In genomic region chr17:17042851-17043667, GRCh38 we compare ENCODE assay signal across 8 cellular contexts. TPM values are rescaled to one million over a fixed set of nuclear protein-coding genes. Genes with fewer than 3 reads are reported as not detected.
A peak's percentile ranks its signal among the peaks of the same experiment; 100 is the strongest.
DNase-seq lines count a peak whose midpoint lies in the region; ATAC-seq, FAIRE-seq and TF ChIP-seq lines count a peak whose summit lies in the region.

No MANE protein-coding gene starts in this region.

- DNase-seq in AG04449 (ENCODE audit: low read depth, low spot score) (no peak), activated B cell treated with CpG ODN at 0.5 μM for 24 hours (no peak), endothelial cell of umbilical vein (ENCODE audit: low read depth, low spot score) (peak; percentile 64), COLO829 (ENCODE audit: low spot score) (no peak), NCI-H2081 treated with DMSO at 0.1 percent for 48 hours (lab: John Stamatoyannopoulos, UW) (no peak)

- H3K9me3 Mint-ChIP-seq in activated B cell treated with CpG ODN at 0.5 μM for 24 hours, result peaks cover 2% of the 10 kb centered on the region
- peaks cover 2% of the 10 kb centered on the region for H3K9me3 Mint-ChIP-seq in nephron

- peak overlapping the region; percentile 65 for H3K4me3 ChIP-seq in AG04449 (ENCODE audit: low read depth, low read length)
- peak overlapping the region; percentile 80 for H3K4me3 ChIP-seq in HEK293 (ENCODE audit: low read depth, low read length)
- peak overlapping the region; percentile 68 to 85 (median 81) for H3K4me3 ChIP-seq in endothelial cell of umbilical vein (replicated peaks in 1 of 3; ENCODE audit: insufficient read depth in 1 of 3, low read depth in 1 of 3, low read length in 3 of 3)

- H3K4me1 Mint-ChIP-seq in activated B cell treated with CpG ODN at 0.5 μM for 24 hours (peaks cover 58% of the 10 kb centered on the region), nephron (peaks cover 69% of the 10 kb centered on the region)

- H3K36me3 Mint-ChIP-seq in activated B cell treated with CpG ODN at 0.5 μM for 24 hours (ENCODE audit: low read depth) (peaks cover 4% of the 10 kb centered on the region), nephron (ENCODE audit: low read depth) (peaks cover 23% of the 10 kb centered on the region)

- H3K4me3 Mint-ChIP-seq in activated B cell treated with CpG ODN at 0.5 μM for 24 hours (peak overlapping the region; percentile 94), nephron (peak overlapping the region; percentile 96 to 99 (median 98))

- FAIRE-seq in endothelial cell of umbilical vein (lab: Jason Lieb, UNC), result peak; percentile 95

- TSS peak; percentile 21 for BruUV-seq in endothelial cell of umbilical vein (replicated peaks; lab: Mats Ljungman, UMichigan)

- POLR2A ChIA-PET in AG04449 (lab: Yijun Ruan, JAX), result interaction anchor here (0.6 to 1.1 kb wide), 2 partner anchors 55 to 166 kb away, joined by 3 to 4 read pairs; no protein-coding TSS in a partner anchor
- POLR2A ChIA-PET in HEK293 (lab: Yijun Ruan, JAX), result interaction anchor here (1.3 to 2.3 kb wide), 2 partner anchors 8 to 15 kb away, joined by 3 to 10 read pairs; no protein-coding TSS in a partner anchor
- POLR2A ChIA-PET in activated B cell treated with CpG ODN at 0.5 μM for 24 hours (lab: Charles Lee), result interaction anchor here (0.6 kb wide), 1 partner anchor 66 kb away, joined by 3 read pairs; no protein-coding TSS in a partner anchor
- POLR2A ChIA-PET in endothelial cell of umbilical vein (lab: Charles Lee), result no interaction called here

- CTCF ChIA-PET in AG04449 (lab: Yijun Ruan, JAX), result interaction anchor here (0.7 kb wide), 1 partner anchor 8 kb away, joined by 3 read pairs; no protein-coding TSS in a partner anchor
- CTCF ChIA-PET in HEK293 (lab: Yijun Ruan, JAX), result interaction anchor here (1.0 kb wide), 1 partner anchor 15 kb away, joined by 4 read pairs; no protein-coding TSS in a partner anchor
- CTCF ChIA-PET in activated B cell treated with CpG ODN at 0.5 μM for 24 hours (lab: Charles Lee), result no interaction called here
- CTCF ChIA-PET in endothelial cell of umbilical vein (lab: Charles Lee), result interaction anchor here (0.6 to 1.7 kb wide), 5 partner anchors 10 to 832 kb away, joined by 3 to 6 read pairs (median 3); no protein-coding TSS in a partner anchor

- peaks cover 2% of the 10 kb centered on the region for H4K20me1 ChIP-seq in endothelial cell of umbilical vein (replicated peaks; ENCODE audit: control insufficient read depth, extremely low read depth, insufficient read depth, low read length)

- intact Hi-C loops in activated B cell treated with CpG ODN at 0.5 μM for 24 hours (cut with micrococcal nuclease) (loop anchor here (2.0 to 5.0 kb wide), 2 partner anchors 238 to 779 kb away; partner anchors contain the start of gene COPS3), endothelial cell of umbilical vein (cut with micrococcal nuclease) (loop anchor here (1.0 to 2.0 kb wide), 2 partner anchors 11 to 32 kb away; no protein-coding TSS in a partner anchor)

- H3K27me3 ChIP-seq in endothelial cell of umbilical vein (ENCODE audit: control insufficient read depth in 2 of 2, insufficient read depth in 2 of 2, low read length in 2 of 2), result no peaks in the 10 kb centered on the region

- TF ChIP-seq CTCF in AG04449 (IDR thresholded peaks at IDR 0.05; ENCODE audit: insufficient read depth, low read length, missing control alignments) (no peak), HEK293 (tag by site-specific recombination; IDR thresholded peaks at IDR 0.05) (no peak), activated B cell treated with CpG ODN at 0.5 μM for 24 hours (IDR thresholded peaks at IDR 0.05) (no peak), endothelial cell of umbilical vein (IDR thresholded peaks at IDR 0.05; ENCODE audit: extremely low read depth in 1 of 2, insufficient read depth in 1 of 2, low read depth in 1 of 2, low read length in 2 of 2) (no peak), nephron (IDR thresholded peaks at IDR 0.05; ENCODE audit: unreplicated experiment in 3 of 3) (no peak)

- H3K4me1 ChIP-seq in HEK293 (ENCODE audit: control insufficient read depth, insufficient read depth, low read length), result peaks cover 19% of the 10 kb centered on the region
- peaks cover 28% of the 10 kb centered on the region for H3K4me1 ChIP-seq in endothelial cell of umbilical vein (ENCODE audit: control insufficient read depth, extremely low read depth, insufficient read depth, low read length)

- peak overlapping the region; percentile 61; the same call in 1 of the 2 replicates for H3K27ac ChIP-seq in HEK293 (ENCODE audit: extremely low read depth, low read depth, low read length)
- peak overlapping the region; percentile 70 for H3K27ac ChIP-seq in endothelial cell of umbilical vein (ENCODE audit: insufficient read depth, low read depth, low read length)

- H2AFZ ChIP-seq in endothelial cell of umbilical vein (ENCODE audit: low read depth, low read length), result peak overlapping the region; percentile 9

- peak overlapping the region; percentile 86 for H3K9ac ChIP-seq in endothelial cell of umbilical vein (replicated peaks; ENCODE audit: extremely low read depth, insufficient read depth, low read length)

- H3K9me1 ChIP-seq in endothelial cell of umbilical vein (replicated peaks; ENCODE audit: control insufficient read depth, extremely low read depth, insufficient read depth, low read length), result no peaks in the 10 kb centered on the region

- no peak for TF ChIP-seq POLR2A in endothelial cell of umbilical vein (IDR thresholded peaks at IDR 0.05; ENCODE audit: low read depth, low read length)

- ATAC-seq in activated B cell treated with CpG ODN at 0.5 μM for 24 hours (ENCODE audit: low read depth) (no peak), GM19463 (IDR thresholded peaks at IDR 0.05; ENCODE audit: unreplicated experiment) (no peak)

- H3K27ac Mint-ChIP-seq in activated B cell treated with CpG ODN at 0.5 μM for 24 hours, result peak overlapping the region; percentile 89
- peak overlapping the region; percentile 95 to 96 (median 96) for H3K27ac Mint-ChIP-seq in nephron

- H3K9me3 ChIP-seq in HEK293 (ENCODE audit: control insufficient read depth, insufficient read depth, low read depth, low read length) (no peaks in the 10 kb centered on the region), endothelial cell of umbilical vein (replicated peaks; ENCODE audit: control insufficient read depth, insufficient read depth, low read length) (no peaks in the 10 kb centered on the region)

- H3K27me3 Mint-ChIP-seq in activated B cell treated with CpG ODN at 0.5 μM for 24 hours, result no peaks in the 10 kb centered on the region
- H3K27me3 Mint-ChIP-seq in nephron (ENCODE audit: low read depth), result peaks cover 3% of the 10 kb centered on the region

- H3K36me3 ChIP-seq in HEK293 (ENCODE audit: control insufficient read depth in 2 of 2, insufficient read depth in 1 of 2, low read length in 2 of 2) (no peaks in the 10 kb centered on the region), endothelial cell of umbilical vein (ENCODE audit: control insufficient read depth in 2 of 2, extremely low read depth in 1 of 2, insufficient read depth in 2 of 2, low read length in 2 of 2) (no peaks in the 10 kb centered on the region)

- dilution Hi-C loops in endothelial cell of umbilical vein (cut with MboI; ENCODE audit: extremely low pct_ligation_motif_present, low sequenced_read_pairs), result no loop called here

- H3K4me2 ChIP-seq in endothelial cell of umbilical vein (ENCODE audit: insufficient read depth, low read length), result peak overlapping the region; percentile 73

- H3K79me2 ChIP-seq in endothelial cell of umbilical vein (ENCODE audit: control insufficient read depth, insufficient read depth, low read length), result peaks cover 54% of the 10 kb centered on the region

TF ChIP-seq in HEK293, 187 proteins besides CTCF, POLR2A, EP300 and RAD21 (continues in another document):
- TF ChIP-seq ZBTB8A (tag by site-specific recombination; IDR thresholded peaks at IDR 0.05) (peak; percentile 69), ZNF24 (tag by site-specific recombination; IDR thresholded peaks at IDR 0.05) (no peak), ZNF184 (tag by site-specific recombination; IDR thresholded peaks at IDR 0.05) (no peak), ZNF513 (tag by site-specific recombination; IDR thresholded peaks at IDR 0.05) (no peak)

TF ChIP-seq in endothelial cell of umbilical vein, 7 proteins besides CTCF, POLR2A, EP300 and RAD21:
- TF ChIP-seq FOS (IDR thresholded peaks at IDR 0.05; ENCODE audit: borderline replicate concordance, insufficient read depth, low read length) (peak; percentile 67), POLR2AphosphoS5 (IDR thresholded peaks at IDR 0.05; ENCODE audit: insufficient read depth, low read depth, low read length) (no peak), JUN (IDR thresholded peaks at IDR 0.05; ENCODE audit: borderline replicate concordance, insufficient read depth, insufficient read length, low read depth) (peak; percentile 34)

RNA-seq across cellular contexts. Expression of gene MPRIP, which starts 0.8 kb away (rescaled TPM):
- total RNA-seq in activated B cell treated with CpG ODN at 0.5 μM for 24 hours (206 and 231 TPM in 2 replicates), endothelial cell of umbilical vein (246 and 262 TPM in 2 replicates)
- 94.6 and 102 TPM in 2 replicates for polyA plus RNA-seq in endothelial cell of umbilical vein
- polyA plus RNA-seq in endothelial cell of umbilical vein (2011; cell fraction: cytosol; rRNA removed), result 84.4 and 92.1 TPM in 2 replicates
- 160 and 171 TPM in 2 replicates for polyA plus RNA-seq in endothelial cell of umbilical vein (2011; cell fraction: nucleus; rRNA removed)
- polyA plus RNA-seq in endothelial cell of umbilical vein (2012), result 165 and 190 TPM in 2 replicates
- polyA minus RNA-seq in endothelial cell of umbilical vein, result 177 and 225 TPM in 2 replicates
- polyA minus RNA-seq in endothelial cell of umbilical vein (2011; cell fraction: cytosol; rRNA and poly(A)+ RNA removed), result 72.5 TPM
- polyA minus RNA-seq in endothelial cell of umbilical vein (2011; cell fraction: nucleus; rRNA and poly(A)+ RNA removed), result 129 and 135 TPM in 2 replicates
